In the genomic region with DNA sequence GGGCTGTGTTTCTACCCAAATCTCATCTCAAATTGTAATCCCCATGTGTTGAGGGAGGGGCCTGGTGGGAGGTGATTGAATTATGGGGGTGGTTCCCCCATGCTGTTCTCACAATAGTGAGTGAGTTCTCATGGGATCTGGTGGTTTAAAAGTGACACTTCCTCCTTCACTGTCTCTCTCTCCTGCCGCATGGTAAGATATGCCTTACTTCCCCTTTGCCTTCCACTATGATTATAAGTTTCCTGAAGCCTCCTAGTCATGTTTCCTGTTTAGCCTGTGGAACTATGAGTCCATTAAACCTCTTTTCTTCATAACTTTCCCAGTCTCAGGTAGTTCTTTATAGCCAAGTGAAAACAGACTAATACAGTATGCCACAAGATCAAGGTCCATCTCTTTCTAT, we compare ENCODE assay signal across 19 cellular contexts.
DNase-seq lines count a peak whose midpoint lies in the region; ATAC-seq lines count a peak whose summit lies in the region.
"Had no signal": no experiment of that assay in that cellular context is flagged by ENCODE, and none has a peak within 500 bp of the region (broad histone marks: within the 10 kb centered on the region; RNA-seq: fewer than 3 reads in every experiment).

No MANE protein-coding gene starts in this region.

- H3K4me3 ChIP-seq in BLaER1 treated with 17β-estradiol and CSF1 and Interleukin-3, amounts not matched to agents 10 nM and 100 nM = peak overlapping the region in 5 of 10 experiments; percentile 5 to 59 (median 43); a peak in 5 of 20 replicates
- H3K4me3 ChIP-seq: PC-9 had no signal

- H3K36me3 ChIP-seq in BLaER1 treated with 17β-estradiol and CSF1 and Interleukin-3, amounts not matched to agents 10 nM and 100 nM = peaks cover 0 to 18% (median 9%) of the 10 kb centered on the region in 11 experiments; a peak in 12 of 22 replicates

- in situ Hi-C loops in KBM-7 (cut with MboI; ENCODE audit: low pct_unique_long_range_greater_than_20kb, low sequenced_read_pairs) = no loop called here

- H3K27me3 ChIP-seq in BLaER1 treated with 17β-estradiol and CSF1 and Interleukin-3, amounts not matched to agents 10 nM and 100 nM = no peaks in the 10 kb centered on the region

- H3K9me3 ChIP-seq in BLaER1 treated with 17β-estradiol and CSF1 and Interleukin-3, amounts not matched to agents 10 nM and 100 nM (replicated peaks in 1 of 11) = peaks cover 76 to 99% (median 95%) of the 10 kb centered on the region in 11 experiments

- peak; percentile 59 for DNase-seq in KBM-7
- DNase-seq in MV-4-11 (lab: John Stamatoyannopoulos, UW) = peak; percentile 87
- DNase-seq in SKM-1 treated with dmso at 0.1 percent for 144 hours (lab: John Stamatoyannopoulos, UW; ENCODE audit: unreplicated experiment) = peak; percentile 75
- DNase-seq: DMS79 treated with DMSO at 0.1 percent for 48 hours; NCI-H1092; NCI-H1436; NCI-H2029; NCI-H226; NCI-H524; NCI-H774; NK-92 treated with Interleukin-12 subunit alpha and Interleukin-12 subunit beta, amount 100 ng/mL, for 24 hours; PC-9; RPMI8226; SHP77 had no signal

- H3K9ac ChIP-seq in BLaER1 treated with 17β-estradiol and CSF1 and Interleukin-3, amounts not matched to agents 10 nM and 100 nM = no peak overlapping the region

- peak overlapping the region in 2 of 11 experiments; percentile 2 to 9; a peak in 1 of 22 replicates for H3K4me2 ChIP-seq in BLaER1 treated with 17β-estradiol and CSF1 and Interleukin-3, amounts not matched to agents 10 nM and 100 nM
- H3K4me2 ChIP-seq: PC-9 had no signal

- H3K4me1 ChIP-seq in BLaER1 treated with 17β-estradiol and CSF1 and Interleukin-3, amounts not matched to agents 10 nM and 100 nM = peaks cover 9 to 20% (median 14%) of the 10 kb centered on the region in 10 experiments; a peak in 18 of 20 replicates

- no peaks in the 10 kb centered on the region for H4K20me1 ChIP-seq in BLaER1 treated with 17β-estradiol and CSF1 and Interleukin-3, amounts not matched to agents 10 nM and 100 nM

- ATAC-seq in HG02571 (IDR thresholded peaks at IDR 0.05; ENCODE audit: unreplicated experiment) (no peak), GM21367 (IDR thresholded peaks at IDR 0.05; ENCODE audit: unreplicated experiment) (no peak), GM18873 (IDR thresholded peaks at IDR 0.05; ENCODE audit: low FRiP score, unreplicated experiment) (no peak), GM19395 (IDR thresholded peaks at IDR 0.05; ENCODE audit: unreplicated experiment) (no peak)

- peak overlapping the region in 7 of 11 experiments; percentile 3 to 32 (median 18); a peak in 5 of 22 replicates for H3K27ac ChIP-seq in BLaER1 treated with 17β-estradiol and CSF1 and Interleukin-3, amounts not matched to agents 10 nM and 100 nM
- H3K27ac ChIP-seq: PC-9 had no signal
